ENCODE assay signal across 1 cellular context in the genomic region with DNA sequence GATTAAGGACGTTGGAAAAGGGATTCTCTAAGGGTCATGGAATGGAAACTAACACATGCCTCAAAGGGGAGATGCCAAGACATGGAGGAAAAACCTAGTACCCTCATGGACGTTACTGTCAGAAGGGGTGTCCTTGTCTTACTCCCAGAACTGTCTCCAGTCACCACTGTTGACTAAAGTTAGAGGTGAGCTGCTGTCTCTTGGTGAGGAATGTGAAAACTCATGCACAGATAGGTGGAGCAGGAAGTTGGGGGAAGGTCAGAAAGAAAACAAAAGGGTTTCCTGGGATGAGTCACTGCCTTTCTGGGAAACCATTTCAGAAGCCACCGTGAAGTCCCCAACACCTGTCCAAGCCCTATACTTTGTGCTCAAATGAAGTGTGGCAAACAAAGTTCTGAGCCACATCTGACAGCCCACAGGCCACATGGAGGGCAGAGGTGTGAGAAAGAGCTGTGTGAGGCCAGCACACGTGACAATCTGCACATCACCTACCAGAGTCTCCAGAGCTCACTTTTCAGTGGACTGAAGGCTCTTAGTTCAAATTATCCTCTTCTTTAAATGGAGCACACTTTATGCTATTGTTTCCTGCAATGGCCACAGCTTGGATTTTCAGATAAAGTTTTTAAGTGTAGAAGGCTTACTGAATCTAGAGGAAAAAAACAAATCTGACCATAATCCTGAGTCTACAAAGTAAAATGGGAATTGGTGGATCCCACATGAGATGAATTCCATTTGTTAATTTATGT.
TF ChIP-seq lines count a peak whose summit lies in the region.

No MANE protein-coding gene starts in this region.

TF ChIP-seq in K562, 482 proteins besides CTCF, POLR2A, EP300 and RAD21 (continued from another document and continues in another):
- TF ChIP-seq, protein P1, sequence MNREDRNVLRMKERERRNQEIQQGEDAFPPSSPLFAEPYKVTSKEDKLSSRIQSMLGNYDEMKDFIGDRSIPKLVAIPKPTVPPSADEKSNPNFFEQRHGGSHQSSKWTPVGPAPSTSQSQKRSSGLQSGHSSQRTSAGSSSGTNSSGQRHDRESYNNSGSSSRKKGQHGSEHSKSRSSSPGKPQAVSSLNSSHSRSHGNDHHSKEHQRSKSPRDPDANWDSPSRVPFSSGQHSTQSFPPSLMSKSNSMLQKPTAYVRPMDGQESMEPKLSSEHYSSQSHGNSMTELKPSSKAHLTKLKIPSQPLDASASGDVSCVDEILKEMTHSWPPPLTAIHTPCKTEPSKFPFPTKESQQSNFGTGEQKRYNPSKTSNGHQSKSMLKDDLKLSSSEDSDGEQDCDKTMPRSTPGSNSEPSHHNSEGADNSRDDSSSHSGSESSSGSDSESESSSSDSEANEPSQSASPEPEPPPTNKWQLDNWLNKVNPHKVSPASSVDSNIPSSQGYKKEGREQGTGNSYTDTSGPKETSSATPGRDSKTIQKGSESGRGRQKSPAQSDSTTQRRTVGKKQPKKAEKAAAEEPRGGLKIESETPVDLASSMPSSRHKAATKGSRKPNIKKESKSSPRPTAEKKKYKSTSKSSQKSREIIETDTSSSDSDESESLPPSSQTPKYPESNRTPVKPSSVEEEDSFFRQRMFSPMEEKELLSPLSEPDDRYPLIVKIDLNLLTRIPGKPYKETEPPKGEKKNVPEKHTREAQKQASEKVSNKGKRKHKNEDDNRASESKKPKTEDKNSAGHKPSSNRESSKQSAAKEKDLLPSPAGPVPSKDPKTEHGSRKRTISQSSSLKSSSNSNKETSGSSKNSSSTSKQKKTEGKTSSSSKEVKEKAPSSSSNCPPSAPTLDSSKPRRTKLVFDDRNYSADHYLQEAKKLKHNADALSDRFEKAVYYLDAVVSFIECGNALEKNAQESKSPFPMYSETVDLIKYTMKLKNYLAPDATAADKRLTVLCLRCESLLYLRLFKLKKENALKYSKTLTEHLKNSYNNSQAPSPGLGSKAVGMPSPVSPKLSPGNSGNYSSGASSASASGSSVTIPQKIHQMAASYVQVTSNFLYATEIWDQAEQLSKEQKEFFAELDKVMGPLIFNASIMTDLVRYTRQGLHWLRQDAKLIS (CRISPR knock-in tag; IDR thresholded peaks at IDR 0.05), result no peak
- TF ChIP-seq SMARCA4 (IDR thresholded peaks at IDR 0.05) (peak; percentile 88), MCM5 (IDR thresholded peaks at IDR 0.05; ENCODE audit: low read depth) (no peak), SLC30A9 (CRISPR knock-in tag; IDR thresholded peaks at IDR 0.05) (no peak), KDM1A (IDR thresholded peaks at IDR 0.05) (peak; percentile 32 to 49; a peak in 2 of 4 replicates), ZNF253 (CRISPR knock-in tag; conservative IDR thresholded peaks at IDR 0.05) (no peak), KDM4B (IDR thresholded peaks at IDR 0.05; ENCODE audit: borderline replicate concordance in 2 of 2, low read depth in 1 of 2) (no peak), SMARCE1 (IDR thresholded peaks at IDR 0.05) (peak; percentile 83), CCAR2 (IDR thresholded peaks at IDR 0.05; ENCODE audit: low read depth, low read length) (no peak), ZNF830 (CRISPR knock-in tag; IDR thresholded peaks at IDR 0.05) (no peak), HEY1 (CRISPR knock-in tag; IDR thresholded peaks at IDR 0.05; ENCODE audit: borderline replicate concordance) (no peak), JUND (IDR thresholded peaks at IDR 0.05; ENCODE audit: borderline replicate concordance, low read depth, low read length) (peak; percentile 98), JUND (tag; IDR thresholded peaks at IDR 0.05; ENCODE audit: borderline replicate concordance, low read depth, low read length) (peak; percentile 96; the same call in 2 of the 3 replicates), TCFL5 (CRISPR knock-in tag; conservative IDR thresholded peaks at IDR 0.05) (no peak), ZNF696 (CRISPR knock-in tag; conservative IDR thresholded peaks at IDR 0.05) (no peak), TRIM28 (IDR thresholded peaks at IDR 0.05) (no peak), ZNF133 (CRISPR knock-in tag; IDR thresholded peaks at IDR 0.05) (no peak), ZC3H4 (CRISPR knock-in tag; IDR thresholded peaks at IDR 0.05; ENCODE audit: borderline replicate concordance) (no peak), TARDBP (IDR thresholded peaks at IDR 0.05) (no peak), BRF1 (IDR thresholded peaks at IDR 0.05; ENCODE audit: borderline replicate concordance, extremely low read depth, insufficient read length) (no peak)
- TF ChIP-seq, protein P2, sequence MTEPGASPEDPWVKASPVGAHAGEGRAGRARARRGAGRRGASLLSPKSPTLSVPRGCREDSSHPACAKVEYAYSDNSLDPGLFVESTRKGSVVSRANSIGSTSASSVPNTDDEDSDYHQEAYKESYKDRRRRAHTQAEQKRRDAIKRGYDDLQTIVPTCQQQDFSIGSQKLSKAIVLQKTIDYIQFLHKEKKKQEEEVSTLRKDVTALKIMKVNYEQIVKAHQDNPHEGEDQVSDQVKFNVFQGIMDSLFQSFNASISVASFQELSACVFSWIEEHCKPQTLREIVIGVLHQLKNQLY (CRISPR knock-in tag; conservative IDR thresholded peaks at IDR 0.05), result no peak
- TF ChIP-seq, protein P3, sequence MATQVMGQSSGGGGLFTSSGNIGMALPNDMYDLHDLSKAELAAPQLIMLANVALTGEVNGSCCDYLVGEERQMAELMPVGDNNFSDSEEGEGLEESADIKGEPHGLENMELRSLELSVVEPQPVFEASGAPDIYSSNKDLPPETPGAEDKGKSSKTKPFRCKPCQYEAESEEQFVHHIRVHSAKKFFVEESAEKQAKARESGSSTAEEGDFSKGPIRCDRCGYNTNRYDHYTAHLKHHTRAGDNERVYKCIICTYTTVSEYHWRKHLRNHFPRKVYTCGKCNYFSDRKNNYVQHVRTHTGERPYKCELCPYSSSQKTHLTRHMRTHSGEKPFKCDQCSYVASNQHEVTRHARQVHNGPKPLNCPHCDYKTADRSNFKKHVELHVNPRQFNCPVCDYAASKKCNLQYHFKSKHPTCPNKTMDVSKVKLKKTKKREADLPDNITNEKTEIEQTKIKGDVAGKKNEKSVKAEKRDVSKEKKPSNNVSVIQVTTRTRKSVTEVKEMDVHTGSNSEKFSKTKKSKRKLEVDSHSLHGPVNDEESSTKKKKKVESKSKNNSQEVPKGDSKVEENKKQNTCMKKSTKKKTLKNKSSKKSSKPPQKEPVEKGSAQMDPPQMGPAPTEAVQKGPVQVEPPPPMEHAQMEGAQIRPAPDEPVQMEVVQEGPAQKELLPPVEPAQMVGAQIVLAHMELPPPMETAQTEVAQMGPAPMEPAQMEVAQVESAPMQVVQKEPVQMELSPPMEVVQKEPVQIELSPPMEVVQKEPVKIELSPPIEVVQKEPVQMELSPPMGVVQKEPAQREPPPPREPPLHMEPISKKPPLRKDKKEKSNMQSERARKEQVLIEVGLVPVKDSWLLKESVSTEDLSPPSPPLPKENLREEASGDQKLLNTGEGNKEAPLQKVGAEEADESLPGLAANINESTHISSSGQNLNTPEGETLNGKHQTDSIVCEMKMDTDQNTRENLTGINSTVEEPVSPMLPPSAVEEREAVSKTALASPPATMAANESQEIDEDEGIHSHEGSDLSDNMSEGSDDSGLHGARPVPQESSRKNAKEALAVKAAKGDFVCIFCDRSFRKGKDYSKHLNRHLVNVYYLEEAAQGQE (CRISPR knock-in tag; IDR thresholded peaks at IDR 0.05; ENCODE audit: low read depth), result no peak
- TF ChIP-seq, protein P4, sequence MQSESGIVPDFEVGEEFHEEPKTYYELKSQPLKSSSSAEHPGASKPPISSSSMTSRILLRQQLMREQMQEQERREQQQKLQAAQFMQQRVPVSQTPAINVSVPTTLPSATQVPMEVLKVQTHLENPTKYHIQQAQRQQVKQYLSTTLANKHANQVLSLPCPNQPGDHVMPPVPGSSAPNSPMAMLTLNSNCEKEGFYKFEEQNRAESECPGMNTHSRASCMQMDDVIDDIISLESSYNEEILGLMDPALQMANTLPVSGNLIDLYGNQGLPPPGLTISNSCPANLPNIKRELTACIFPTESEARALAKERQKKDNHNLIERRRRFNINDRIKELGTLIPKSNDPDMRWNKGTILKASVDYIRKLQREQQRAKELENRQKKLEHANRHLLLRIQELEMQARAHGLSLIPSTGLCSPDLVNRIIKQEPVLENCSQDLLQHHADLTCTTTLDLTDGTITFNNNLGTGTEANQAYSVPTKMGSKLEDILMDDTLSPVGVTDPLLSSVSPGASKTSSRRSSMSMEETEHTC (IDR thresholded peaks at IDR 0.05), result no peak
- TF ChIP-seq, protein P5, sequence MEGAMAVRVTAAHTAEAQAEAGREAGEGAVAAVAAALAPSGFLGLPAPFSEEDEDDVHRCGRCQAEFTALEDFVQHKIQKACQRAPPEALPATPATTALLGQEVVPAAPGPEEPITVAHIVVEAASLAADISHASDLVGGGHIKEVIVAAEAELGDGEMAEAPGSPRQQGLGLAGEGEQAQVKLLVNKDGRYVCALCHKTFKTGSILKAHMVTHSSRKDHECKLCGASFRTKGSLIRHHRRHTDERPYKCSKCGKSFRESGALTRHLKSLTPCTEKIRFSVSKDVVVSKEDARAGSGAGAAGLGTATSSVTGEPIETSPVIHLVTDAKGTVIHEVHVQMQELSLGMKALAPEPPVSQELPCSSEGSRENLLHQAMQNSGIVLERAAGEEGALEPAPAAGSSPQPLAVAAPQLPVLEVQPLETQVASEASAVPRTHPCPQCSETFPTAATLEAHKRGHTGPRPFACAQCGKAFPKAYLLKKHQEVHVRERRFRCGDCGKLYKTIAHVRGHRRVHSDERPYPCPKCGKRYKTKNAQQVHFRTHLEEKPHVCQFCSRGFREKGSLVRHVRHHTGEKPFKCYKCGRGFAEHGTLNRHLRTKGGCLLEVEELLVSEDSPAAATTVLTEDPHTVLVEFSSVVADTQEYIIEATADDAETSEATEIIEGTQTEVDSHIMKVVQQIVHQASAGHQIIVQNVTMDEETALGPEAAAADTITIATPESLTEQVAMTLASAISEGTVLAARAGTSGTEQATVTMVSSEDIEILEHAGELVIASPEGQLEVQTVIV (CRISPR knock-in tag; IDR thresholded peaks at IDR 0.05; ENCODE audit: borderline replicate concordance), result no peak
- TF ChIP-seq, protein P6, sequence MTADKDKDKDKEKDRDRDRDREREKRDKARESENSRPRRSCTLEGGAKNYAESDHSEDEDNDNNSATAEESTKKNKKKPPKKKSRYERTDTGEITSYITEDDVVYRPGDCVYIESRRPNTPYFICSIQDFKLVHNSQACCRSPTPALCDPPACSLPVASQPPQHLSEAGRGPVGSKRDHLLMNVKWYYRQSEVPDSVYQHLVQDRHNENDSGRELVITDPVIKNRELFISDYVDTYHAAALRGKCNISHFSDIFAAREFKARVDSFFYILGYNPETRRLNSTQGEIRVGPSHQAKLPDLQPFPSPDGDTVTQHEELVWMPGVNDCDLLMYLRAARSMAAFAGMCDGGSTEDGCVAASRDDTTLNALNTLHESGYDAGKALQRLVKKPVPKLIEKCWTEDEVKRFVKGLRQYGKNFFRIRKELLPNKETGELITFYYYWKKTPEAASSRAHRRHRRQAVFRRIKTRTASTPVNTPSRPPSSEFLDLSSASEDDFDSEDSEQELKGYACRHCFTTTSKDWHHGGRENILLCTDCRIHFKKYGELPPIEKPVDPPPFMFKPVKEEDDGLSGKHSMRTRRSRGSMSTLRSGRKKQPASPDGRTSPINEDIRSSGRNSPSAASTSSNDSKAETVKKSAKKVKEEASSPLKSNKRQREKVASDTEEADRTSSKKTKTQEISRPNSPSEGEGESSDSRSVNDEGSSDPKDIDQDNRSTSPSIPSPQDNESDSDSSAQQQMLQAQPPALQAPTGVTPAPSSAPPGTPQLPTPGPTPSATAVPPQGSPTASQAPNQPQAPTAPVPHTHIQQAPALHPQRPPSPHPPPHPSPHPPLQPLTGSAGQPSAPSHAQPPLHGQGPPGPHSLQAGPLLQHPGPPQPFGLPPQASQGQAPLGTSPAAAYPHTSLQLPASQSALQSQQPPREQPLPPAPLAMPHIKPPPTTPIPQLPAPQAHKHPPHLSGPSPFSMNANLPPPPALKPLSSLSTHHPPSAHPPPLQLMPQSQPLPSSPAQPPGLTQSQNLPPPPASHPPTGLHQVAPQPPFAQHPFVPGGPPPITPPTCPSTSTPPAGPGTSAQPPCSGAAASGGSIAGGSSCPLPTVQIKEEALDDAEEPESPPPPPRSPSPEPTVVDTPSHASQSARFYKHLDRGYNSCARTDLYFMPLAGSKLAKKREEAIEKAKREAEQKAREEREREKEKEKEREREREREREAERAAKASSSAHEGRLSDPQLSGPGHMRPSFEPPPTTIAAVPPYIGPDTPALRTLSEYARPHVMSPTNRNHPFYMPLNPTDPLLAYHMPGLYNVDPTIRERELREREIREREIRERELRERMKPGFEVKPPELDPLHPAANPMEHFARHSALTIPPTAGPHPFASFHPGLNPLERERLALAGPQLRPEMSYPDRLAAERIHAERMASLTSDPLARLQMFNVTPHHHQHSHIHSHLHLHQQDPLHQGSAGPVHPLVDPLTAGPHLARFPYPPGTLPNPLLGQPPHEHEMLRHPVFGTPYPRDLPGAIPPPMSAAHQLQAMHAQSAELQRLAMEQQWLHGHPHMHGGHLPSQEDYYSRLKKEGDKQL (CRISPR knock-in tag; IDR thresholded peaks at IDR 0.05; ENCODE audit: borderline replicate concordance), result no peak
- TF ChIP-seq, protein P7, sequence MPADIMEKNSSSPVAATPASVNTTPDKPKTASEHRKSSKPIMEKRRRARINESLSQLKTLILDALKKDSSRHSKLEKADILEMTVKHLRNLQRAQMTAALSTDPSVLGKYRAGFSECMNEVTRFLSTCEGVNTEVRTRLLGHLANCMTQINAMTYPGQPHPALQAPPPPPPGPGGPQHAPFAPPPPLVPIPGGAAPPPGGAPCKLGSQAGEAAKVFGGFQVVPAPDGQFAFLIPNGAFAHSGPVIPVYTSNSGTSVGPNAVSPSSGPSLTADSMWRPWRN (IDR thresholded peaks at IDR 0.05; ENCODE audit: low read depth), result no peak
- TF ChIP-seq, protein P8, sequence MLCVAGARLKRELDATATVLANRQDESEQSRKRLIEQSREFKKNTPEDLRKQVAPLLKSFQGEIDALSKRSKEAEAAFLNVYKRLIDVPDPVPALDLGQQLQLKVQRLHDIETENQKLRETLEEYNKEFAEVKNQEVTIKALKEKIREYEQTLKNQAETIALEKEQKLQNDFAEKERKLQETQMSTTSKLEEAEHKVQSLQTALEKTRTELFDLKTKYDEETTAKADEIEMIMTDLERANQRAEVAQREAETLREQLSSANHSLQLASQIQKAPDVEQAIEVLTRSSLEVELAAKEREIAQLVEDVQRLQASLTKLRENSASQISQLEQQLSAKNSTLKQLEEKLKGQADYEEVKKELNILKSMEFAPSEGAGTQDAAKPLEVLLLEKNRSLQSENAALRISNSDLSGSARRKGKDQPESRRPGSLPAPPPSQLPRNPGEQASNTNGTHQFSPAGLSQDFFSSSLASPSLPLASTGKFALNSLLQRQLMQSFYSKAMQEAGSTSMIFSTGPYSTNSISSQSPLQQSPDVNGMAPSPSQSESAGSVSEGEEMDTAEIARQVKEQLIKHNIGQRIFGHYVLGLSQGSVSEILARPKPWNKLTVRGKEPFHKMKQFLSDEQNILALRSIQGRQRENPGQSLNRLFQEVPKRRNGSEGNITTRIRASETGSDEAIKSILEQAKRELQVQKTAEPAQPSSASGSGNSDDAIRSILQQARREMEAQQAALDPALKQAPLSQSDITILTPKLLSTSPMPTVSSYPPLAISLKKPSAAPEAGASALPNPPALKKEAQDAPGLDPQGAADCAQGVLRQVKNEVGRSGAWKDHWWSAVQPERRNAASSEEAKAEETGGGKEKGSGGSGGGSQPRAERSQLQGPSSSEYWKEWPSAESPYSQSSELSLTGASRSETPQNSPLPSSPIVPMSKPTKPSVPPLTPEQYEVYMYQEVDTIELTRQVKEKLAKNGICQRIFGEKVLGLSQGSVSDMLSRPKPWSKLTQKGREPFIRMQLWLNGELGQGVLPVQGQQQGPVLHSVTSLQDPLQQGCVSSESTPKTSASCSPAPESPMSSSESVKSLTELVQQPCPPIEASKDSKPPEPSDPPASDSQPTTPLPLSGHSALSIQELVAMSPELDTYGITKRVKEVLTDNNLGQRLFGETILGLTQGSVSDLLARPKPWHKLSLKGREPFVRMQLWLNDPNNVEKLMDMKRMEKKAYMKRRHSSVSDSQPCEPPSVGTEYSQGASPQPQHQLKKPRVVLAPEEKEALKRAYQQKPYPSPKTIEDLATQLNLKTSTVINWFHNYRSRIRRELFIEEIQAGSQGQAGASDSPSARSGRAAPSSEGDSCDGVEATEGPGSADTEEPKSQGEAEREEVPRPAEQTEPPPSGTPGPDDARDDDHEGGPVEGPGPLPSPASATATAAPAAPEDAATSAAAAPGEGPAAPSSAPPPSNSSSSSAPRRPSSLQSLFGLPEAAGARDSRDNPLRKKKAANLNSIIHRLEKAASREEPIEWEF (CRISPR knock-in tag; IDR thresholded peaks at IDR 0.05), result peak; percentile 71; the same call in 1 of the 2 replicates
